11 cellular contexts compared by ENCODE assay signal in the genomic region with DNA sequence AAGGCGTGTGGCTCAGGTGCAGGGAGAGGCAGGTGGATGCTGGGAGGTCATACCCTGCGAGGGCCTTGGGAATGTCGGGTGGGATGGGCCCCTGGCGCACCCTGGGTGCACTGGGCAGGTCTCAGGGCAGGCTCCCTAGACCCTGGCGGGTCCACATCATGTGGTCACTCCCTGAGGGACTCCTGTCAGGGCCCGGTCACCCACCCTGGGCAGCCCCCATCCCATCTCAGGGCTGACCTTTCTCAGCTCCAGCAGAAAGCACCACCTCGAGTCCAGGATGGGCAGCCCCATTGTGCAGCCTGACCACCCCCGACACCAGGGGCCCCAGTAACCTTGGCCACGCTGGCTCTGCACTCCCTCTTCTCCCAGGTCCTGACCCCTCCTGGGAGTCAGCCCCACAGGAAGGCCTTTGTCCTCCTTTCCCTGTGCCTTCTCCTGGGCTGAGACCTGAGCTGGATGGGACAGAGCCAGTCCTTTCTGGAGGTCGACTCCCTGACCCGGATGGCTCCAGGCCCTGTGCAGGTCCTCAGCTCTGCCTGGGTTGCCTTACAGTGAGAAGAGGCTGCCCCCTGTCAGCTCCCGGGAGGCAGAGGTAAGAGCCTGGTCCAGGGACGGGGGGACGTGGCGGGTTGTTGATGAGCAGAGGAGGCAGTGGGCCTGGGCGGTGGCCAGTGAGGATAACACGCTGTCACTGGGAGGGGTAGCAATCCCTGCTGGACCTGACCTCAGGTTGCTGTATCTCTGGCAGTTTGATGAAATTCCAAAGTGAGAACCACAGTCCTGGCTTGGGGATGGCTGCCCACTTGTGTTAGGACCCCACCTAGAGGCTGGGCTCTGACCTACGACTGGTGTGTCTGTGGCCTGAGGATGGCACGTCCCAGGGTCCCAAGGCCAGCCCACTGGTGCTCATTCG.
A peak's percentile ranks its signal among the peaks of the same experiment; 100 is the strongest.
DNase-seq lines count a peak whose midpoint lies in the region; ATAC-seq and TF ChIP-seq lines count a peak whose summit lies in the region.
"Had no signal": no experiment of that assay in that cellular context is flagged by ENCODE, and none has a peak within 500 bp of the region (broad histone marks: within the 10 kb centered on the region; RNA-seq: fewer than 3 reads in every experiment).

No MANE protein-coding gene starts in this region.

- POLR2A ChIA-PET in AG04450 (lab: Yijun Ruan, JAX) = no interaction called here

- no peaks in the 10 kb centered on the region for H3K4me1 ChIP-seq in left ventricle myocardium inferior

- H3K36me3 Mint-ChIP-seq in natural killer cell = no peaks in the 10 kb centered on the region
- H3K36me3 Mint-ChIP-seq: naive B cell had no signal

- TF ChIP-seq CTCF in AG04450 (IDR thresholded peaks at IDR 0.05; ENCODE audit: low read depth, low read length) (peak; percentile 21; the same call in 1 of the 2 replicates), GM12872 (IDR thresholded peaks at IDR 0.05; ENCODE audit: insufficient read depth, low read depth, low read length) (peak; percentile 49), left ventricle myocardium inferior (IDR thresholded peaks at IDR 0.05; ENCODE audit: borderline replicate concordance) (peak; percentile 51), natural killer cell (IDR thresholded peaks at IDR 0.05) (no peak)

- no peaks in the 10 kb centered on the region for H3K9me3 Mint-ChIP-seq in natural killer cell
- H3K9me3 Mint-ChIP-seq: naive B cell, T-cell had no signal

- no peak overlapping the region for H3K4me3 Mint-ChIP-seq in natural killer cell
- H3K4me3 Mint-ChIP-seq: naive B cell, T-cell had no signal

- intact Hi-C loops in left ventricle myocardium inferior (cut with micrococcal nuclease) = no loop called here
- intact Hi-C loops in natural killer cell (cut with micrococcal nuclease) = no loop called here

- no peak overlapping the region for H3K27ac ChIP-seq in AG04450 (ENCODE audit: low read depth, low read length)
- no peak overlapping the region for H3K27ac ChIP-seq in left ventricle myocardium inferior (replicated peaks)
- H3K27ac ChIP-seq: dorsolateral prefrontal cortex had no signal

- DNase-seq in AG04450 (ENCODE audit: low read depth, low spot score) (no peak), SK-N-DZ (ENCODE audit: low spot score) (peak; percentile 70), left ventricle myocardium inferior (no peak), natural killer cell (no peak)
- DNase-seq: dorsolateral prefrontal cortex, naive B cell had no signal

- H3K27me3 ChIP-seq in AG04450 (ENCODE audit: control insufficient read depth, insufficient read depth, low read length) (peaks cover 23% of the 10 kb centered on the region), left ventricle myocardium inferior (ENCODE audit: low read depth) (no peaks in the 10 kb centered on the region)
- H3K27me3 ChIP-seq: dorsolateral prefrontal cortex had no signal

- no peaks in the 10 kb centered on the region for H3K27me3 Mint-ChIP-seq in natural killer cell (ENCODE audit: low read depth in 2 of 2)
- H3K27me3 Mint-ChIP-seq: T-cell had no signal

- H3K9me3 ChIP-seq in AG04450 (ENCODE audit: control insufficient read depth, insufficient read depth, low read length) (no peaks in the 10 kb centered on the region; the same call in 1 of the 2 replicates), left ventricle myocardium inferior (replicated peaks) (no peaks in the 10 kb centered on the region)

- H3K4me1 Mint-ChIP-seq in natural killer cell = peaks cover 0 to 12% of the 10 kb centered on the region in 2 donors

- H3K36me3 ChIP-seq in left ventricle myocardium inferior = no peaks in the 10 kb centered on the region

- ATAC-seq in HG02970 (IDR thresholded peaks at IDR 0.05; ENCODE audit: low FRiP score, unreplicated experiment) = no peak
- ATAC-seq in GM18870 (IDR thresholded peaks at IDR 0.05; ENCODE audit: unreplicated experiment) = no peak
- ATAC-seq in natural killer cell = no peak
- ATAC-seq in HG03159 (IDR thresholded peaks at IDR 0.05; ENCODE audit: unreplicated experiment) = no peak
- ATAC-seq: T-cell had no signal

- H3K27ac Mint-ChIP-seq in natural killer cell = no peak overlapping the region
- H3K27ac Mint-ChIP-seq: T-cell had no signal

- H3K4me3 ChIP-seq in AG04450 (ENCODE audit: low read depth, low read length) = no peak overlapping the region
- no peak overlapping the region for H3K4me3 ChIP-seq in left ventricle myocardium inferior
- H3K4me3 ChIP-seq: dorsolateral prefrontal cortex had no signal

- CTCF ChIA-PET in AG04450 (lab: Charles Lee) = interaction anchor here (0.9 kb wide), 1 partner anchor 228 kb away, joined by 4 read pairs; no protein-coding TSS in a partner anchor
